ENCODE assay signal across 35 cellular contexts in the genomic region with DNA sequence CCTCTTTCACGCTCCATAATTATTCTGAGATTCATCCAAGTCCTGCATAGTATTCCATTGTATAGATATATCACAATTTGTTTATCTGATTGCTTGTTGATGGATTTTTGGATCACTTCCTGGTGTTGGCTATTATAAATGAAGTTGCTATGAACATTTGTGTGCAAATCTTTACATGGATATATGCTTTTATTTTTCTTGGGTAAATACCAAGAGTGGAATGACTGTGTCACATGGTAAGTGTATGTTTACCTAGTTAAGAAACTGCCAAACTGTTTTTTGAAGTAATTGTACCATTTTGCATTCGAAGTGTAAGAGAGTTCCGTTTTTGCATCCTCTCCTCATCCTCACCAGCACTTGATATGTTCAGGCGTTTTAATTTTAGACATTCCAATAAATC. TPM values are rescaled to one million over a fixed set of nuclear protein-coding genes. Genes with fewer than 3 reads are reported as not detected.
"Had no signal": no experiment of that assay in that cellular context is flagged by ENCODE, and none has a peak within 500 bp of the region (broad histone marks: within the 10 kb centered on the region; RNA-seq: fewer than 3 reads in every experiment).

No MANE protein-coding gene starts in this region.

- H3K36me3 ChIP-seq: ascending aorta, breast epithelium, cardiac muscle cell, gastrocnemius medialis, heart left ventricle had no signal

- DNase-seq: activated CD4-positive, alpha-beta memory T cell treated with anti-CD3 and anti-CD28 coated beads, Interleukin-2, amount 10 ng/mL, durations not matched to agents 7 days and 5 days; activated CD4-positive, alpha-beta T cell treated with anti-CD3 and anti-CD28 coated beads for 1 hour; activated CD4-positive, alpha-beta T cell treated with anti-CD3 and anti-CD28 coated beads for 4 hours; activated CD4-positive, alpha-beta T cell treated with anti-CD3 and anti-CD28 coated beads, Interleukin-2, amount 10 ng/mL, durations not matched to agents 7 days and 5 days; activated CD4-positive, alpha-beta T cell treated with anti-CD3 and anti-CD28 coated beads, Interleukin-2, amount 50 U/mL, for 4 hours; activated CD8-positive, alpha-beta memory T cell treated with anti-CD3 and anti-CD28 coated beads, Interleukin-2, amount 50 U/mL, for 48 hours; activated gamma-delta T cell; activated naive CD4-positive, alpha-beta T cell; activated naive CD4-positive, alpha-beta T cell treated with anti-CD3 and anti-CD28 coated beads, Interleukin-2, amount 10 ng/mL, durations not matched to agents 7 days and 5 days; activated naive CD8-positive, alpha-beta T cell treated with anti-CD3 and anti-CD28 coated beads, Interleukin-2, amount 10 ng/mL, durations not matched to agents 7 days and 5 days; activated T-cell treated with anti-CD3 and anti-CD28 coated beads for 4 hours; activated T-cell treated with anti-CD3 and anti-CD28 coated beads, Interleukin-2, amount 50 U/mL, for 24 hours; activated T-cell treated with anti-CD3 and anti-CD28 coated beads, Interleukin-2, amount 50 U/mL, for 72 hours; central memory CD4-positive, alpha-beta T cell; cerebellar nuclear complex; dorsolateral prefrontal cortex; effector memory CD4-positive, alpha-beta T cell; endodermal cell; foreskin keratinocyte; gastrocnemius medialis; glutamatergic neuron; heart left ventricle; T-helper 1 cell; T-helper 17 cell; T1000 had no signal

- H3K9me3 Mint-ChIP-seq: activated CD4-positive, alpha-beta memory T cell treated with anti-CD3 and anti-CD28 coated beads, Interleukin-2, amount 10 ng/mL, durations not matched to agents 7 days and 5 days; activated CD4-positive, alpha-beta T cell treated with anti-CD3 and anti-CD28 coated beads, Interleukin-2, amount 10 ng/mL, durations not matched to agents 7 days and 5 days; activated naive CD4-positive, alpha-beta T cell treated with anti-CD3 and anti-CD28 coated beads, Interleukin-2, amount 10 ng/mL, durations not matched to agents 7 days and 5 days; activated naive CD4-positive, alpha-beta T cell treated with anti-CD3 and anti-CD28 coated beads, Interleukin-2, amount 50 U/mL, for 72 hours; activated naive CD8-positive, alpha-beta T cell treated with anti-CD3 and anti-CD28 coated beads, Interleukin-2, amount 10 ng/mL, durations not matched to agents 7 days and 5 days; activated T-cell treated with anti-CD3 and anti-CD28 coated beads, Interleukin-2, amount 50 U/mL, for 24 hours; dendritic cell treated with granulocyte-macrophage colony-stimulating factor and Interleukin-4, amounts not matched to agents 40 ng/mL and 50 ng/mL, for 4 days; endodermal cell; T-helper 2 cell treated with Interferon-gamma antibody and Interleukin-4, amounts not matched to agents 5 μg/mL and 100 μg/mL, for 36 hours had no signal

- H3K9me3 ChIP-seq: ascending aorta, breast epithelium, gastrocnemius medialis, heart left ventricle had no signal

- H3K27me3 ChIP-seq: ascending aorta, breast epithelium, dorsolateral prefrontal cortex, gastrocnemius medialis had no signal

- H3K36me3 Mint-ChIP-seq: activated naive CD4-positive, alpha-beta T cell treated with anti-CD3 and anti-CD28 coated beads, Interleukin-2, amount 10 ng/mL, durations not matched to agents 7 days and 5 days; activated naive CD8-positive, alpha-beta T cell treated with anti-CD3 and anti-CD28 coated beads, Interleukin-2, amount 10 ng/mL, durations not matched to agents 7 days and 5 days; brain had no signal

- H3K4me3 ChIP-seq: ascending aorta, breast epithelium, cardiac muscle cell, coronary artery, dorsolateral prefrontal cortex, gastrocnemius medialis, heart left ventricle had no signal

- H3K27ac ChIP-seq: ascending aorta, breast epithelium, cardiac muscle cell, coronary artery, dorsolateral prefrontal cortex, foreskin keratinocyte, gastrocnemius medialis, heart left ventricle had no signal

- H3K4me3 Mint-ChIP-seq: activated CD4-positive, alpha-beta memory T cell treated with anti-CD3 and anti-CD28 coated beads, Interleukin-2, amount 10 ng/mL, durations not matched to agents 7 days and 5 days; activated CD4-positive, alpha-beta T cell treated with anti-CD3 and anti-CD28 coated beads, Interleukin-2, amount 10 ng/mL, durations not matched to agents 7 days and 5 days; activated naive CD4-positive, alpha-beta T cell treated with anti-CD3 and anti-CD28 coated beads, Interleukin-2, amount 10 ng/mL, durations not matched to agents 7 days and 5 days; activated naive CD8-positive, alpha-beta T cell treated with anti-CD3 and anti-CD28 coated beads, Interleukin-2, amount 10 ng/mL, durations not matched to agents 7 days and 5 days; activated T-cell treated with anti-CD3 and anti-CD28 coated beads, Interleukin-2, amount 50 U/mL, for 24 hours; activated T-cell treated with anti-CD3 and anti-CD28 coated beads, Interleukin-2, amount 50 U/mL, for 72 hours; brain; dendritic cell treated with granulocyte-macrophage colony-stimulating factor and Interleukin-4, amounts not matched to agents 40 ng/mL and 50 ng/mL, for 4 days; T-helper 17 cell; T-helper 2 cell treated with Interferon-gamma antibody and Interleukin-4, amounts not matched to agents 5 μg/mL and 100 μg/mL, for 36 hours had no signal

- H3K4me1 ChIP-seq: ascending aorta, breast epithelium, foreskin keratinocyte, gastrocnemius medialis, heart left ventricle had no signal

- ATAC-seq: activated naive CD4-positive, alpha-beta T cell treated with anti-CD3 and anti-CD28 coated beads, Interleukin-2, amount 50 U/mL, for 72 hours; activated T-cell treated with anti-CD3 and anti-CD28 coated beads, Interleukin-2, amount 50 U/mL, for 72 hours; esophagus mucosa; foreskin keratinocyte; gastrocnemius medialis; heart left ventricle; T-helper 17 cell had no signal

- H3K4me1 Mint-ChIP-seq: activated CD4-positive, alpha-beta memory T cell treated with anti-CD3 and anti-CD28 coated beads, Interleukin-2, amount 10 ng/mL, durations not matched to agents 7 days and 5 days; activated CD4-positive, alpha-beta T cell treated with anti-CD3 and anti-CD28 coated beads, Interleukin-2, amount 10 ng/mL, durations not matched to agents 7 days and 5 days; activated naive CD4-positive, alpha-beta T cell treated with anti-CD3 and anti-CD28 coated beads, Interleukin-2, amount 10 ng/mL, durations not matched to agents 7 days and 5 days; activated naive CD8-positive, alpha-beta T cell treated with anti-CD3 and anti-CD28 coated beads, Interleukin-2, amount 10 ng/mL, durations not matched to agents 7 days and 5 days; endodermal cell; T-helper 17 cell had no signal

- H3K27ac Mint-ChIP-seq: activated CD4-positive, alpha-beta memory T cell treated with anti-CD3 and anti-CD28 coated beads, Interleukin-2, amount 10 ng/mL, durations not matched to agents 7 days and 5 days; activated CD4-positive, alpha-beta T cell treated with anti-CD3 and anti-CD28 coated beads, Interleukin-2, amount 10 ng/mL, durations not matched to agents 7 days and 5 days; activated naive CD4-positive, alpha-beta T cell treated with anti-CD3 and anti-CD28 coated beads, Interleukin-2, amount 10 ng/mL, durations not matched to agents 7 days and 5 days; activated naive CD4-positive, alpha-beta T cell treated with anti-CD3 and anti-CD28 coated beads, Interleukin-2, amount 50 U/mL, for 72 hours; activated naive CD8-positive, alpha-beta T cell treated with anti-CD3 and anti-CD28 coated beads, Interleukin-2, amount 10 ng/mL, durations not matched to agents 7 days and 5 days; activated T-cell treated with anti-CD3 and anti-CD28 coated beads, Interleukin-2, amount 50 U/mL, for 24 hours; activated T-cell treated with anti-CD3 and anti-CD28 coated beads, Interleukin-2, amount 50 U/mL, for 72 hours; brain; dendritic cell treated with granulocyte-macrophage colony-stimulating factor and Interleukin-4, amounts not matched to agents 40 ng/mL and 50 ng/mL, for 4 days; endodermal cell; T-helper 17 cell; T-helper 2 cell treated with Interferon-gamma antibody and Interleukin-4, amounts not matched to agents 5 μg/mL and 100 μg/mL, for 36 hours had no signal

RNA-seq across cellular contexts. Expression of gene ROPN1, which starts 34.6 kb away (rescaled TPM):
- total RNA-seq: activated CD4-positive, alpha-beta memory T cell treated with anti-CD3 and anti-CD28 coated beads, Interleukin-2, amount 10 ng/mL, durations not matched to agents 7 days and 5 days; activated CD4-positive, alpha-beta T cell treated with anti-CD3 and anti-CD28 coated beads, Interleukin-2, amount 10 ng/mL, durations not matched to agents 7 days and 5 days; activated naive CD4-positive, alpha-beta T cell treated with anti-CD3 and anti-CD28 coated beads, Interleukin-2, amount 50 U/mL, for 72 hours; activated naive CD8-positive, alpha-beta T cell treated with anti-CD3 and anti-CD28 coated beads, Interleukin-2, amount 10 ng/mL, durations not matched to agents 7 days and 5 days; activated T-cell treated with anti-CD3 and anti-CD28 coated beads, Interleukin-2, amount 50 U/mL, for 72 hours; ascending aorta; cardiac muscle cell; endodermal cell; epithelial cell of proximal tubule; esophagus mucosa; foreskin keratinocyte; gastrocnemius medialis; T-helper 17 cell had no signal
- polyA plus RNA-seq: cardiac muscle cell, foreskin keratinocyte had no signal
